Comparison of ENCODE assay signal across 21 cellular contexts in the genomic region with DNA sequence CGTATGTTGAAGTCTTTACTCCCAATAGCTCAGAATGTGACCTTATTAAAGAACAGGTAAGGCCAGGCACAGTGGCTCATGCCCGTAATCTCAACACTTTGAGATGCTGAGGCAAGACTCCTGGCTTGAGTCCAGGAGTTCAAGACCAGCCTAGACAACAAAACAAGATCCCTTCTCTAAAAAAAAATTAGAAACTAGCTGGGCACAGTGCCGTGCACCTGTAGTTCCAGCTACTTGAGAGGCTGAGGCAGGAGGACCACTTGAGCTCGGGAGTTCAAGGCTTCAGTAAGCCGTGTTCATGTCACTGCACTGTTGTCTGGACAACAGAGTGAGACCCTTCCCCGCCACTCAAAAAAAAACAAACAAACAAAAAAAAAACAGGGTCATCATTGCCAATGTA.
"Had no signal": no experiment of that assay in that cellular context is flagged by ENCODE, and none has a peak within 500 bp of the region (broad histone marks: within the 10 kb centered on the region; RNA-seq: fewer than 3 reads in every experiment).

No MANE protein-coding gene starts in this region.

- H3K9me3 Mint-ChIP-seq: activated CD4-positive, alpha-beta T cell treated with anti-CD3 and anti-CD28 coated beads, Interleukin-2, amount 10 ng/mL, durations not matched to agents 24 days and 14 days; activated CD8-positive, alpha-beta T cell treated with anti-CD3 and anti-CD28 coated beads for 36 hours; activated naive CD4-positive, alpha-beta T cell treated with anti-CD3 and anti-CD28 coated beads for 36 hours; nephron; stimulated activated naive CD8-positive, alpha-beta T cell treated with anti-CD3 and anti-CD28 coated beads, Interleukin-15, Interleukin-2, amounts not matched to agents 100 ng/mL and 50 ng/mL, for 24 hours had no signal

- H3K4me3 Mint-ChIP-seq: activated CD4-positive, alpha-beta T cell treated with anti-CD3 and anti-CD28 coated beads, Interleukin-2, amount 10 ng/mL, durations not matched to agents 24 days and 14 days; activated CD8-positive, alpha-beta T cell treated with anti-CD3 and anti-CD28 coated beads for 36 hours; activated naive CD4-positive, alpha-beta T cell treated with anti-CD3 and anti-CD28 coated beads for 36 hours; brain; nephron; stimulated activated naive CD8-positive, alpha-beta T cell treated with anti-CD3 and anti-CD28 coated beads, Interleukin-15, Interleukin-2, amounts not matched to agents 100 ng/mL and 50 ng/mL, for 24 hours; T-helper 17 cell had no signal

- H3K27ac ChIP-seq: epithelial cell of prostate, hepatocyte, prostate gland, right atrium auricular region, tibial nerve, vagina had no signal

- FAIRE-seq: colon, TTC549 had no signal

- H3K27ac Mint-ChIP-seq: activated CD4-positive, alpha-beta T cell treated with anti-CD3 and anti-CD28 coated beads, Interleukin-2, amount 10 ng/mL, durations not matched to agents 24 days and 14 days; activated CD8-positive, alpha-beta T cell treated with anti-CD3 and anti-CD28 coated beads for 36 hours; activated naive CD4-positive, alpha-beta T cell treated with anti-CD3 and anti-CD28 coated beads for 36 hours; nephron; stimulated activated naive CD8-positive, alpha-beta T cell treated with anti-CD3 and anti-CD28 coated beads, Interleukin-15, Interleukin-2, amounts not matched to agents 100 ng/mL and 50 ng/mL, for 24 hours; T-helper 17 cell had no signal

- H3K36me3 ChIP-seq: prostate gland, right atrium auricular region, vagina had no signal

- H3K27me3 ChIP-seq: dorsolateral prefrontal cortex, hepatocyte, right atrium auricular region, tibial nerve, vagina had no signal

- DNase-seq: activated CD4-positive, alpha-beta T cell treated with anti-CD3 and anti-CD28 coated beads, Interleukin-2, amount 10 ng/mL, durations not matched to agents 24 days and 14 days; activated CD8-positive, alpha-beta T cell treated with anti-CD3 and anti-CD28 coated beads for 36 hours; activated naive CD4-positive, alpha-beta T cell treated with anti-CD3 and anti-CD28 coated beads for 36 hours; activated T-cell treated with anti-CD3 and anti-CD28 coated beads, Interleukin-2, amount 50 U/mL, for 1 hour; caudate nucleus; dorsolateral prefrontal cortex; foreskin fibroblast; occipital lobe; stimulated activated CD4-positive, alpha-beta T cell treated with anti-CD3 and anti-CD28 coated beads, Interleukin-2, amount 100 ng/mL, for 24 hours; T-helper 17 cell had no signal

- H2AFZ ChIP-seq: hepatocyte had no signal

- ATAC-seq: activated CD8-positive, alpha-beta T cell treated with anti-CD3 and anti-CD28 coated beads for 36 hours; T-helper 17 cell had no signal

- H3K4me2 ChIP-seq: hepatocyte had no signal

- H3K27me3 Mint-ChIP-seq: activated CD4-positive, alpha-beta T cell treated with anti-CD3 and anti-CD28 coated beads, Interleukin-2, amount 10 ng/mL, durations not matched to agents 24 days and 14 days; activated CD8-positive, alpha-beta T cell treated with anti-CD3 and anti-CD28 coated beads for 36 hours; brain; stimulated activated naive CD8-positive, alpha-beta T cell treated with anti-CD3 and anti-CD28 coated beads, Interleukin-15, Interleukin-2, amounts not matched to agents 100 ng/mL and 50 ng/mL, for 24 hours; T-helper 17 cell had no signal

- H3K9me3 ChIP-seq: prostate gland, right atrium auricular region, tibial nerve, vagina had no signal

- H3K4me3 ChIP-seq: dorsolateral prefrontal cortex, hepatocyte, prostate gland, right atrium auricular region, tibial nerve, vagina had no signal
